In genomic region chrX:150692837-150693781, GRCh38 we compare ENCODE assay signal across 8 cellular contexts. TPM values are rescaled to one million over a fixed set of nuclear protein-coding genes. Genes with fewer than 3 reads are reported as not detected.
DNase-seq lines count a peak whose midpoint lies in the region; ATAC-seq and TF ChIP-seq lines count a peak whose summit lies in the region.

TSS of gene MTMR1 (plus strand) at chrX:150693396. CDS start at chrX:150693531, 135 bp downstream.

- POLR2A ChIA-PET in CD8-positive, alpha-beta memory T cell (lab: Charles Lee): interaction anchor here (0.6 to 1.7 kb wide), 8 partner anchors 10 to 755 kb away, joined by 3 to 12 read pairs (median 3); partner anchors contain the start of genes EOLA2 and MTM1
- POLR2A ChIA-PET in MCF 10A (lab: Yijun Ruan, JAX): interaction anchor here (0.6 to 2.7 kb wide), 4 partner anchors 9 to 753 kb away, joined by 3 to 12 read pairs (median 3); no protein-coding TSS in a partner anchor

- peak within 1 kb of the TSS; percentile 78 for H3K27ac ChIP-seq in CD8-positive, alpha-beta memory T cell (ENCODE audit: low read depth, low read length)

- peak; percentile 41 for ATAC-seq in GM19463 (IDR thresholded peaks at IDR 0.05; ENCODE audit: unreplicated experiment)
- peak; percentile 23 for ATAC-seq in HG03565 (IDR thresholded peaks at IDR 0.05; ENCODE audit: unreplicated experiment)
- ATAC-seq in T-helper 17 cell: peak; percentile 78

- H3K9me3 Mint-ChIP-seq in CD8-positive, alpha-beta memory T cell: no peaks in the 10 kb centered on the region
- peaks cover 5% of the 10 kb centered on the region for H3K9me3 Mint-ChIP-seq in MCF 10A (ENCODE audit: unreplicated experiment)

- H3K27me3 Mint-ChIP-seq in CD8-positive, alpha-beta memory T cell: peaks cover 0 to 4% of the 10 kb centered on the region in 2 donors
- H3K27me3 Mint-ChIP-seq in T-helper 17 cell (no peaks in the 10 kb centered on the region), MCF 10A (ENCODE audit: insufficient read depth, unreplicated experiment) (peaks cover 14% of the 10 kb centered on the region)

- peaks cover 73% of the 10 kb centered on the region for H3K4me1 ChIP-seq in CD8-positive, alpha-beta memory T cell (ENCODE audit: insufficient read depth, low read length)

- H3K4me1 Mint-ChIP-seq in CD8-positive, alpha-beta memory T cell: peaks cover 63 to 81% (median 63%) of the 10 kb centered on the region in 3 donors
- peaks cover 51% of the 10 kb centered on the region for H3K4me1 Mint-ChIP-seq in T-helper 17 cell
- peaks cover 14% of the 10 kb centered on the region for H3K4me1 Mint-ChIP-seq in MCF 10A (ENCODE audit: insufficient read depth, unreplicated experiment)

- peak; percentile 51 to 71 (median 59) for DNase-seq in CD8-positive, alpha-beta memory T cell
- peak; percentile 28 to 65 (median 61) for DNase-seq in T-helper 17 cell
- no peak for DNase-seq in MCF 10A (ENCODE audit: unreplicated experiment)
- peak; percentile 57 for DNase-seq in islet precursor cell
- DNase-seq in stimulated activated CD4-positive, alpha-beta T cell treated with anti-CD3 and anti-CD28 coated beads, Interleukin-1b, Interleukin-23, amount 100 ng/mL, for 48 hours: peak; percentile 42
- DNase-seq in KG1 (lab: John Stamatoyannopoulos, UW): no peak

- CTCF ChIA-PET in CD8-positive, alpha-beta memory T cell (lab: Charles Lee): interaction anchor here (1.0 to 3.0 kb wide), 4 partner anchors 10 to 27 kb away, joined by 3 to 17 read pairs (median 3); no protein-coding TSS in a partner anchor
- CTCF ChIA-PET in MCF 10A (lab: Yijun Ruan, JAX): interaction anchor here (0.6 to 3.2 kb wide), 4 partner anchors 9 to 753 kb away, joined by 3 to 11 read pairs (median 4); no protein-coding TSS in a partner anchor

- no peaks in the 10 kb centered on the region for H3K27me3 ChIP-seq in CD8-positive, alpha-beta memory T cell (ENCODE audit: insufficient read depth, low read length, poor library complexity, severe bottlenecking)

- H3K4me3 ChIP-seq in CD8-positive, alpha-beta memory T cell (ENCODE audit: low read length): peak within 1 kb of the TSS; percentile 76

- intact Hi-C loops in MCF 10A (cut with micrococcal nuclease): no loop called here

- H3K36me3 Mint-ChIP-seq in CD8-positive, alpha-beta memory T cell: peaks cover 0 to 6% (median 0%) of the 10 kb centered on the region in 3 donors
- H3K36me3 Mint-ChIP-seq in T-helper 17 cell (ENCODE audit: low read depth): peaks cover 2% of the 10 kb centered on the region
- peaks cover 16% of the 10 kb centered on the region for H3K36me3 Mint-ChIP-seq in MCF 10A (ENCODE audit: insufficient read depth, unreplicated experiment)

- H3K9me3 ChIP-seq in CD8-positive, alpha-beta memory T cell (ENCODE audit: low read length): no peaks in the 10 kb centered on the region
- H3K9me3 ChIP-seq in T-helper 17 cell (ENCODE audit: control insufficient read depth, low read length, poor library complexity, severe bottlenecking): no peaks in the 10 kb centered on the region

- TF ChIP-seq CTCF in MCF 10A (IDR thresholded peaks at IDR 0.05; ENCODE audit: unreplicated experiment): no peak

- peak within 1 kb of the TSS; percentile 97 to 100 (median 98) for H3K27ac Mint-ChIP-seq in CD8-positive, alpha-beta memory T cell
- H3K27ac Mint-ChIP-seq in T-helper 17 cell: peak within 1 kb of the TSS; percentile 87
- peak within 1 kb of the TSS; percentile 69 for H3K27ac Mint-ChIP-seq in MCF 10A (ENCODE audit: low read depth, unreplicated experiment)

- peak within 1 kb of the TSS; percentile 93 to 100 (median 95) for H3K4me3 Mint-ChIP-seq in CD8-positive, alpha-beta memory T cell
- peak within 1 kb of the TSS; percentile 90 for H3K4me3 Mint-ChIP-seq in T-helper 17 cell
- H3K4me3 Mint-ChIP-seq in MCF 10A (ENCODE audit: unreplicated experiment): peak within 1 kb of the TSS; percentile 75

- H3K36me3 ChIP-seq in CD8-positive, alpha-beta memory T cell (ENCODE audit: insufficient read depth, low read length): no peaks in the 10 kb centered on the region

- BruUV-seq in MCF 10A (replicated peaks; lab: Mats Ljungman, UMichigan): no TSS peak

RNA-seq across cellular contexts. Expression of gene MTMR1, which starts in this region (rescaled TPM):
- 10 to 100 TPM; 38.2 to 39.7 TPM for total RNA-seq in CD8-positive, alpha-beta memory T cell
- polyA plus RNA-seq in CD8-positive, alpha-beta memory T cell: 30.9 TPM
- 10 to 100 TPM; 40.3 to 45.6 TPM for total RNA-seq in T-helper 17 cell
- 21.8 and 24.7 TPM in 2 replicates for total RNA-seq in MCF 10A (2022)

Comparison
In these comparisons a context has a peak if more than half of its experiments do, and no peak if none do; other contexts are left out.
1. DNase-seq: peak in CD8-positive, alpha-beta memory T cell (5 of 5), T-helper 17 cell (3 of 3), islet precursor cell (single experiment) and stimulated activated CD4-positive, alpha-beta T cell treated with anti-CD3 and anti-CD28 coated beads, Interleukin-1b, Interleukin-23, amount 100 ng/mL, for 48 hours (single experiment); none in MCF 10A (single experiment) and KG1 (single experiment).
2. ATAC-seq: peak in every context shown above with its lines; median percentile 78 in T-helper 17 cell; 41 in GM19463; 23 in HG03565.
3. Peak in every context shown above with its lines, with median percentiles within 50 percentile points of each other: H3K27ac Mint-ChIP-seq and H3K4me3 Mint-ChIP-seq.